Comparison of ENCODE assay signal across 17 cellular contexts in the genomic region with DNA sequence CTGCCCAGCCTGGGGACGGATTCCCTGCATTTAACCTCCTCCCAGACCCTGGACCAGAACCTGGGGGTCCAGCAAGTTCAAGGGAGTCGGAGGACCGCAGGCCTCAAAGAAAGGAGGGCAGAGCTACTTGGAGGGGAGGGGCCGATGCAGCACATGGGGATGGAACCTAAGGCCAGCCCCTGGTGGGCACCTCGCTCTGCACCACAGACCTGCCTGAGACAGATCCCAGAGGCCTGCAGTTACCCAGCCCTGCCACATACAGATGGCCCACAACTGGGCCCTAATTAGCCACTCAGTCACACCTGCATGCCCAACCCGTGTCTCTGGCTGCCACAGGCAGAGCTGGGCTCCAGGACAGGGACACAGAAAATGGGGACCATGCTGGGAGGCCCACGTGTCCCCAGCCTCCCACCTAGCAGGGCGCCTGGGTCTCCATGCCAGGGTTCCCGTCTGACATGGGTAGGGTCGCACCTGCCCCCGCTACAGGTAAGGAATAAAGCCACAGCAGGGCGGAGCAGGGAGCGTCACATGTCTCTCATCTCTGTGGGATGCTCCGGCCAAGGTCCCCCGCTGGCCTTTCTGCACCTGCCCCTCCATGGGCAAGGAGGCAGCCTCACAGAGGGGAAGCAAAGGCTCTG. TPM values are rescaled to one million over a fixed set of nuclear protein-coding genes. Genes with fewer than 3 reads are reported as not detected.
DNase-seq lines count a peak whose midpoint lies in the region; ATAC-seq, FAIRE-seq and TF ChIP-seq lines count a peak whose summit lies in the region.
"Had no signal": no experiment of that assay in that cellular context is flagged by ENCODE, and none has a peak within 500 bp of the region (broad histone marks: within the 10 kb centered on the region; RNA-seq: fewer than 3 reads in every experiment).

No MANE protein-coding gene starts in this region.

- no peak for TF ChIP-seq CTCF in A549 (IDR thresholded peaks at IDR 0.05)
- TF ChIP-seq CTCF in Panc1 (IDR thresholded peaks at IDR 0.05) = no peak

- H4K5ac ChIP-seq in mesendoderm (ENCODE audit: low read length) = no peak overlapping the region

- H3K4ac ChIP-seq in mesendoderm (ENCODE audit: low read depth, low read length) = no peak overlapping the region

- no peaks in the 10 kb centered on the region for H3K9me3 ChIP-seq in A549
- no peaks in the 10 kb centered on the region for H3K9me3 ChIP-seq in Panc1 (ENCODE audit: control insufficient read depth, insufficient read depth, low read depth, low read length)

- H3K9ac ChIP-seq in mesendoderm (ENCODE audit: low read length) = no peak overlapping the region

- TF ChIP-seq POLR2A in A549 (IDR thresholded peaks at IDR 0.05; ENCODE audit: low read length) = no peak

- H3K4me3 ChIP-seq in A549 (no peak overlapping the region), Panc1 (ENCODE audit: low read depth in 2 of 2, low read length in 2 of 2) (no peak overlapping the region), mesendoderm (ENCODE audit: low read length) (no peak overlapping the region)
- H3K4me3 ChIP-seq: K562, SK-N-MC had no signal

- H2AK5ac ChIP-seq in mesendoderm (ENCODE audit: low read length) = no peak overlapping the region

- H3K4me1 ChIP-seq in A549 (no peaks in the 10 kb centered on the region), Panc1 (ENCODE audit: control insufficient read depth, insufficient read depth, low read length) (no peaks in the 10 kb centered on the region), mesendoderm (ENCODE audit: control insufficient read depth, low read depth, low read length) (no peaks in the 10 kb centered on the region)

- H3K36me3 ChIP-seq in Panc1 (ENCODE audit: control insufficient read depth, insufficient read depth, low read length) = no peaks in the 10 kb centered on the region; the same call in 1 of the 2 replicates
- peaks cover 2% of the 10 kb centered on the region for H3K36me3 ChIP-seq in mesendoderm (ENCODE audit: control insufficient read depth, insufficient read depth, low read length)

- H2BK5ac ChIP-seq in mesendoderm (ENCODE audit: low read length) = no peak overlapping the region

- WGBS in A549 (ENCODE audit: missing lambda C conversion rate) = 86% methylated on average over 8 of the region's 15 CpGs
- WGBS in mesendoderm (ENCODE audit: extremely low coverage, insufficient coverage, low lambda C conversion rate) = no CpG with 5 or more reads among the region's 15 CpGs

- H2BK15ac ChIP-seq in mesendoderm (replicated peaks; ENCODE audit: low read depth) = no peak overlapping the region

- in situ Hi-C loops in Panc1 (cut with HindIII; ENCODE audit: low pct_unique_long_range_greater_than_20kb, low sequenced_read_pairs) = no loop called here

- H3K27ac ChIP-seq in A549 (no peak overlapping the region), Panc1 (ENCODE audit: low read length) (no peak overlapping the region), mesendoderm (ENCODE audit: low read depth, low read length) (no peak overlapping the region)
- H3K27ac ChIP-seq: SK-N-MC had no signal

- ATAC-seq in A549 (peak; percentile 45 to 66; a peak in 5 of 6 replicates), Panc1 (peak; percentile 44; the same call in 1 of the 2 replicates)
- ATAC-seq: K562, Right ventricle myocardium inferior had no signal

- POLR2A ChIA-PET in A549 (lab: Yijun Ruan, JAX) = no interaction called here
- POLR2A ChIA-PET in Panc1 (lab: Charles Lee) = no interaction called here

- no peaks in the 10 kb centered on the region for H3K79me1 ChIP-seq in mesendoderm (ENCODE audit: low read length)

- intact Hi-C loops in Panc1 (cut with micrococcal nuclease; ENCODE audit: unreplicated experiment) = no loop called here

- no peaks in the 10 kb centered on the region for H3K27me3 ChIP-seq in Panc1 (ENCODE audit: control insufficient read depth, insufficient read depth, low read length)
- H3K27me3 ChIP-seq in mesendoderm (ENCODE audit: insufficient read depth, low read length, poor library complexity) = no peaks in the 10 kb centered on the region

- CTCF ChIA-PET in A549 (lab: Yijun Ruan, JAX) (interaction anchor here (0.8 to 3.1 kb wide), 5 partner anchors 8 to 42 kb away, joined by 3 to 17 read pairs (median 6); no protein-coding TSS in a partner anchor), Panc1 (lab: Charles Lee) (no interaction called here)

- H3K56ac ChIP-seq in mesendoderm (ENCODE audit: low read length) = no peak overlapping the region

- H3K79me2 ChIP-seq in mesendoderm (ENCODE audit: control insufficient read depth, insufficient read depth, low read length) = no peaks in the 10 kb centered on the region

- DNase-seq in 8988T (peak; percentile 49), A549 (ENCODE audit: low read depth in 1 of 2, low spot score in 1 of 2) (no peak), Panc1 (ENCODE audit: low read depth, low spot score) (no peak), mesendoderm (peak; percentile 27), NCI-H510A treated with DMSO at 0.1 percent for 48 hours (lab: John Stamatoyannopoulos, UW) (no peak), islet precursor cell (no peak)
- no peak for DNase-seq in activated CD4-positive, alpha-beta T cell treated with anti-CD3 and anti-CD28 coated beads, Interleukin-2, amount 50 U/mL, for 4 hours
- DNase-seq: CD4-positive, alpha-beta memory T cell; DMS79; NCI-H1436; NCI-H2227 treated with DMSO at 0.1 percent for 48 hours; NCI-H526 treated with DMSO at 0.1 percent for 48 hours had no signal

- no peak overlapping the region for H3K23ac ChIP-seq in mesendoderm (ENCODE audit: low read length)

- no peak for TF ChIP-seq RAD21 in A549 (conservative IDR thresholded peaks at IDR 0.05 in 1 of 2, IDR thresholded peaks at IDR 0.05 in 1 of 2)

- no peak overlapping the region for H4K8ac ChIP-seq in mesendoderm (ENCODE audit: low read depth, low read length)

- H3K4me2 ChIP-seq in A549 = no peak overlapping the region
- no peak overlapping the region for H3K4me2 ChIP-seq in mesendoderm (ENCODE audit: low read length)

- BruUV-seq in Panc1 (replicated peaks; lab: Mats Ljungman, UMichigan) = no TSS peak

- no peak overlapping the region for H2BK120ac ChIP-seq in mesendoderm (ENCODE audit: low read depth, low read length)

- H3K18ac ChIP-seq in mesendoderm (ENCODE audit: low read length) = no peak overlapping the region

- no peak for TF ChIP-seq EP300 in A549 (IDR thresholded peaks at IDR 0.05)

- FAIRE-seq in A549 (lab: Jason Lieb, UNC) = no peak
- FAIRE-seq: D721Med, G401.6, K562 had no signal

TF ChIP-seq in A549, 52 proteins besides CTCF, POLR2A, EP300 and RAD21:
- TF ChIP-seq RCOR1 (IDR thresholded peaks at IDR 0.05; ENCODE audit: low read depth, low read length) = no peak
- TF ChIP-seq, protein P1, sequence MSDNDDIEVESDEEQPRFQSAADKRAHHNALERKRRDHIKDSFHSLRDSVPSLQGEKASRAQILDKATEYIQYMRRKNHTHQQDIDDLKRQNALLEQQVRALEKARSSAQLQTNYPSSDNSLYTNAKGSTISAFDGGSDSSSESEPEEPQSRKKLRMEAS (IDR thresholded peaks at IDR 0.05) = no peak
- no peak for TF ChIP-seq EHMT2 (IDR thresholded peaks at IDR 0.05; ENCODE audit: low read depth)

RNA-seq across cellular contexts. Expression of gene AKT1, which starts 16.7 kb away (rescaled TPM):
- polyA plus RNA-seq in A549 (2011; rRNA removed) = 66.0 and 70.2 TPM in 2 replicates
- 164 and 170 TPM in 2 replicates for polyA plus RNA-seq in A549 (2012; cell fraction: cytosol; rRNA removed)
- 315 and 328 TPM in 2 replicates for polyA plus RNA-seq in A549 (2012; cell fraction: nucleus; rRNA removed)
- polyA plus RNA-seq in A549 (2017; fragmentation: RNase III; extraction: RNeasy Plus Mini Kit Qiagen cat#74134 plus additional on column Dnase treatment) = 87.1 to 93.8 TPM (median 93.0 TPM) in 3 replicates
- 138 and 139 TPM in 2 replicates for polyA minus RNA-seq in A549 (2011; rRNA and poly(A)+ RNA removed)
- 175 TPM for total RNA-seq in Panc1 (2021; ENCODE audit: unreplicated experiment)
- 296 TPM for polyA plus RNA-seq in Panc1 (2012; ENCODE audit: insufficient read length)
- 32.4 TPM for polyA plus RNA-seq in mesendoderm (2013, experiment 1 of 2)
- 32.3 TPM for polyA plus RNA-seq in mesendoderm (2013, experiment 2 of 2)

RNA-seq across cellular contexts. Expression of gene ZBTB42, which starts 22.1 kb away (rescaled TPM):
- polyA plus RNA-seq in A549 (2011; rRNA removed) = 1.6 and 2.1 TPM in 2 replicates
- polyA plus RNA-seq in A549 (2012; cell fraction: cytosol; rRNA removed) = 1.6 and 2.9 TPM in 2 replicates
- 2.3 and 2.9 TPM in 2 replicates for polyA plus RNA-seq in A549 (2012; cell fraction: nucleus; rRNA removed)
- 2.3 to 3.1 TPM (median 2.6 TPM) in 3 replicates for polyA plus RNA-seq in A549 (2017; fragmentation: RNase III; extraction: RNeasy Plus Mini Kit Qiagen cat#74134 plus additional on column Dnase treatment)
- polyA minus RNA-seq in A549 (2011; rRNA and poly(A)+ RNA removed) = 3.9 and 4.1 TPM in 2 replicates
- 16.5 TPM for total RNA-seq in Panc1 (2021; ENCODE audit: unreplicated experiment)
- 17.3 TPM for polyA plus RNA-seq in Panc1 (2012; ENCODE audit: insufficient read length)
- 0.67 TPM for polyA plus RNA-seq in mesendoderm (2013, experiment 1 of 2)
- 0.73 TPM for polyA plus RNA-seq in mesendoderm (2013, experiment 2 of 2)

RNA-seq across cellular contexts. Expression of gene SIVA1, which starts 25.9 kb away (rescaled TPM):
- polyA plus RNA-seq in A549 (2011; rRNA removed) (90.0 and 94.2 TPM in 2 replicates), A549 (2017; fragmentation: RNase III; extraction: RNeasy Plus Mini Kit Qiagen cat#74134 plus additional on column Dnase treatment) (157 to 169 TPM (median 163 TPM) in 3 replicates)
- 477 and 601 TPM in 2 replicates for polyA plus RNA-seq in A549 (2012; cell fraction: cytosol; rRNA removed)
- polyA plus RNA-seq in A549 (2012; cell fraction: nucleus; rRNA removed) = 376 and 581 TPM in 2 replicates
- polyA minus RNA-seq in A549 (2011; rRNA and poly(A)+ RNA removed) = 12.3 and 14.4 TPM in 2 replicates
- 100 TPM for total RNA-seq in Panc1 (2021; ENCODE audit: unreplicated experiment)
- polyA plus RNA-seq in Panc1 (2012; ENCODE audit: insufficient read length) = 184 TPM
- polyA plus RNA-seq in mesendoderm (2013, experiment 1 of 2) = 151 TPM
- polyA plus RNA-seq in mesendoderm (2013, experiment 2 of 2) = 147 TPM

RNA-seq across cellular contexts. Expression of gene ADSS1, which starts 54.8 kb away (rescaled TPM):
- polyA plus RNA-seq in A549 (2011; rRNA removed) (8.8 and 10.1 TPM in 2 replicates), A549 (2017; fragmentation: RNase III; extraction: RNeasy Plus Mini Kit Qiagen cat#74134 plus additional on column Dnase treatment) (6.2 to 8.3 TPM (median 7.4 TPM) in 3 replicates)
- polyA plus RNA-seq in A549 (2012; cell fraction: cytosol; rRNA removed) = 6.0 and 6.2 TPM in 2 replicates
- polyA plus RNA-seq in A549 (2012; cell fraction: nucleus; rRNA removed) = 17.9 and 19.6 TPM in 2 replicates
- 6.5 and 9.5 TPM in 2 replicates for polyA minus RNA-seq in A549 (2011; rRNA and poly(A)+ RNA removed)
- total RNA-seq in Panc1 (2021; ENCODE audit: unreplicated experiment) = 9.4 TPM
- 15.6 TPM for polyA plus RNA-seq in Panc1 (2012; ENCODE audit: insufficient read length)
- 2.0 TPM for polyA plus RNA-seq in mesendoderm (2013, experiment 1 of 2)
- 2.1 TPM for polyA plus RNA-seq in mesendoderm (2013, experiment 2 of 2)

Comparison
In these comparisons a context has a peak if more than half of its experiments do, and no peak if none do; other contexts are left out.
1. DNase-seq: peak in 8988T (single experiment) and mesendoderm (single experiment); none in A549 (0 of 2), Panc1 (single experiment), NCI-H510A treated with DMSO at 0.1 percent for 48 hours (single experiment), islet precursor cell (single experiment) and activated CD4-positive, alpha-beta T cell treated with anti-CD3 and anti-CD28 coated beads, Interleukin-2, amount 50 U/mL, for 4 hours (0 of 2).